8 cellular contexts compared by ENCODE assay signal in genomic region chr4:122826000-122826595, GRCh38. TPM values are rescaled to one million over a fixed set of nuclear protein-coding genes. Genes with fewer than 3 reads are reported as not detected.
DNase-seq lines count a peak whose midpoint lies in the region; ATAC-seq, FAIRE-seq and TF ChIP-seq lines count a peak whose summit lies in the region.

No MANE protein-coding gene starts in this region.

- no TSS peak for BruUV-seq in Caco-2 (replicated peaks; lab: Mats Ljungman, UMichigan)

- peaks cover 5% of the 10 kb centered on the region for H3K27me3 Mint-ChIP-seq in Caco-2 (ENCODE audit: insufficient read depth, unreplicated experiment)

- no peak for DNase-seq in Caco-2
- DNase-seq in RWPE1 (ENCODE audit: low spot score): no peak
- no peak for DNase-seq in esophagus squamous epithelium (lab: John Stamatoyannopoulos, UW)
- no peak for DNase-seq in pancreas
- no peak for DNase-seq in NCI-H187 (lab: John Stamatoyannopoulos, UW)
- no peak for DNase-seq in RKO (ENCODE audit: low spot score)
- DNase-seq in MV-4-11 (lab: John Stamatoyannopoulos, UW): no peak

- FAIRE-seq in pancreas (lab: Jason Lieb, UNC): no peak

- H3K4me3 ChIP-seq in Caco-2 (ENCODE audit: low read depth, low read length) (no peak overlapping the region), esophagus squamous epithelium (peak overlapping the region; percentile 47 to 70 (median 69)), pancreas (peak overlapping the region in 3 of 4 donors; percentile 37 to 61 (median 47))

- POLR2A ChIA-PET in Caco-2 (lab: Charles Lee) (no interaction called here), RWPE1 (lab: Yijun Ruan, JAX; ENCODE audit: low non-redundant PET) (no interaction called here)

- H3K36me3 Mint-ChIP-seq in Caco-2 (ENCODE audit: insufficient read depth, unreplicated experiment): no peaks in the 10 kb centered on the region

- H3K4me3 Mint-ChIP-seq in Caco-2 (ENCODE audit: unreplicated experiment): peak overlapping the region; percentile 27

- no peaks in the 10 kb centered on the region for H3K36me3 ChIP-seq in Caco-2 (ENCODE audit: control insufficient read depth, insufficient read depth, low read length)
- H3K36me3 ChIP-seq in esophagus squamous epithelium: no peaks in the 10 kb centered on the region
- H3K36me3 ChIP-seq in pancreas: no peaks in the 10 kb centered on the region

- 50 to 55% methylated on average over 10 to 16 of the region's 23 CpGs for WGBS in esophagus squamous epithelium, 2 donors
- 48 to 52% methylated on average over 23 of the region's 23 CpGs for WGBS in pancreas, 2 donors

- H3K27me3 ChIP-seq in Caco-2 (replicated peaks; ENCODE audit: control insufficient read depth, insufficient read depth, low read length) (no peaks in the 10 kb centered on the region), esophagus squamous epithelium (peaks cover 0 to 59% (median 0%) of the 10 kb centered on the region in 4 donors), pancreas (peaks cover 0 to 7% (median 0%) of the 10 kb centered on the region in 4 donors)

- intact Hi-C loops in Caco-2 (cut with micrococcal nuclease; ENCODE audit: unreplicated experiment): loop anchor here (5.0 kb wide), 1 partner anchor 96 kb away; the partner anchor contains the start of gene NUDT6
- intact Hi-C loops in esophagus squamous epithelium (cut with DNase I): no loop called here
- intact Hi-C loops in pancreas (cut with DNase I): no loop called here

- ATAC-seq in pancreas: no peak
- ATAC-seq in GM21360 (IDR thresholded peaks at IDR 0.05; ENCODE audit: unreplicated experiment): no peak

- H3K4me1 ChIP-seq in Caco-2 (no peaks in the 10 kb centered on the region), esophagus squamous epithelium (peaks cover 0 to 44% (median 2%) of the 10 kb centered on the region in 3 donors), pancreas (no peaks in the 10 kb centered on the region)

- peak overlapping the region; percentile 77 for H3K27ac ChIP-seq in RWPE1
- peak overlapping the region; percentile 69 to 94 (median 82) for H3K27ac ChIP-seq in esophagus squamous epithelium
- H3K27ac ChIP-seq in pancreas: no peak overlapping the region

- no peak overlapping the region for H3K27ac Mint-ChIP-seq in Caco-2 (ENCODE audit: unreplicated experiment)

- no peak for TF ChIP-seq CTCF in Caco-2 (IDR thresholded peaks at IDR 0.05; ENCODE audit: insufficient read depth in 1 of 2, low read depth in 1 of 2, low read length in 1 of 2, severe bottlenecking in 1 of 2, unreplicated experiment in 1 of 2)
- TF ChIP-seq CTCF in RWPE1 (conservative IDR thresholded peaks at IDR 0.05; ENCODE audit: low read depth): no peak
- no peak for TF ChIP-seq CTCF in esophagus squamous epithelium (IDR thresholded peaks at IDR 0.05)
- TF ChIP-seq CTCF in pancreas (IDR thresholded peaks at IDR 0.05): no peak

- no peaks in the 10 kb centered on the region for H3K9me3 Mint-ChIP-seq in Caco-2 (ENCODE audit: unreplicated experiment)

- H3K4me1 Mint-ChIP-seq in Caco-2 (ENCODE audit: low read depth, unreplicated experiment): no peaks in the 10 kb centered on the region

- CTCF ChIA-PET in Caco-2 (lab: Charles Lee) (no interaction called here), RWPE1 (lab: Yijun Ruan, JAX) (interaction anchor here (1.7 kb wide), 1 partner anchor 68 kb away, joined by 5 read pairs; no protein-coding TSS in a partner anchor)

- TF ChIP-seq POLR2A in esophagus squamous epithelium (IDR thresholded peaks at IDR 0.05): no peak

- H3K9me3 ChIP-seq in Caco-2 (no peaks in the 10 kb centered on the region), esophagus squamous epithelium (no peaks in the 10 kb centered on the region), pancreas (no peaks in the 10 kb centered on the region)

RNA-seq across cellular contexts. Expression of gene FGF2, which starts 0.5 kb away (rescaled TPM):
- total RNA-seq in Caco-2 (2022) (0.19 and 0.20 TPM in 2 replicates), esophagus squamous epithelium (1 to 10 TPM in 2 of 4 donors, under 1 TPM in 2; 0.53 to 7.0 (median 3.5) TPM), pancreas (1 to 10 TPM in 2 of 6 donors, under 1 TPM in 4; 0.41 to 1.6 (median 0.88) TPM)
- polyA plus RNA-seq in pancreas: under 1 TPM; 0.49 to 0.59 TPM

Comparison
In these comparisons a context has a peak if more than half of its experiments do, and no peak if none do; other contexts are left out.
1. H3K27ac ChIP-seq: peak in RWPE1 (single experiment) and esophagus squamous epithelium (4 of 4); none in pancreas (0 of 4).